In genomic region chr2:240851078-240851861, GRCh38 we compare ENCODE assay signal across 8 cellular contexts. TPM values are rescaled to one million over a fixed set of nuclear protein-coding genes. Genes with fewer than 3 reads are reported as not detected.
A peak's percentile ranks its signal among the peaks of the same experiment; 100 is the strongest.
DNase-seq lines count a peak whose midpoint lies in the region; ATAC-seq and TF ChIP-seq lines count a peak whose summit lies in the region.

No MANE protein-coding gene starts in this region.

- peak; percentile 73 to 91 (median 81) for DNase-seq in CD8-positive, alpha-beta T cell
- peak; percentile 78 to 92 for DNase-seq in NCI-H524 (lab: John Stamatoyannopoulos, UW)
- peak; percentile 94 for DNase-seq in activated CD4-positive, alpha-beta T cell treated with anti-CD3 and anti-CD28 coated beads, Interleukin-2, amount 10 ng/mL, durations not matched to agents 24 days and 14 days
- peak; percentile 91 for DNase-seq in colonic mucosa
- DNase-seq in left lung: peak; percentile 71 to 90
- DNase-seq in stimulated activated CD4-positive, alpha-beta T cell treated with anti-CD3 and anti-CD28 coated beads, Interleukin-4, amount 100 ng/mL, for 4 hours: peak; percentile 68 to 83

- peaks cover 4% of the 10 kb centered on the region for H3K27me3 Mint-ChIP-seq in CD8-positive, alpha-beta T cell (ENCODE audit: low read depth)
- H3K27me3 Mint-ChIP-seq in activated CD4-positive, alpha-beta T cell treated with anti-CD3 and anti-CD28 coated beads, Interleukin-2, amount 10 ng/mL, durations not matched to agents 24 days and 14 days: no peaks in the 10 kb centered on the region

- no peak overlapping the region for H3K27ac ChIP-seq in CD8-positive, alpha-beta T cell (ENCODE audit: low read depth, low read length)
- no peak overlapping the region for H3K27ac ChIP-seq in colonic mucosa
- H3K27ac ChIP-seq in left lung: no peak overlapping the region

- no peaks in the 10 kb centered on the region for H3K4me1 Mint-ChIP-seq in CD8-positive, alpha-beta T cell (ENCODE audit: low read depth)
- H3K4me1 Mint-ChIP-seq in activated CD4-positive, alpha-beta T cell treated with anti-CD3 and anti-CD28 coated beads, Interleukin-2, amount 10 ng/mL, durations not matched to agents 24 days and 14 days: no peaks in the 10 kb centered on the region

- no peaks in the 10 kb centered on the region for H3K4me1 ChIP-seq in CD8-positive, alpha-beta T cell (ENCODE audit: insufficient read depth, low read length)
- H3K4me1 ChIP-seq in colonic mucosa (peaks cover 11% of the 10 kb centered on the region), left lung (no peaks in the 10 kb centered on the region)

- POLR2A ChIA-PET in CD8-positive, alpha-beta T cell (lab: Charles Lee): no interaction called here

- ATAC-seq in CD8-positive, alpha-beta T cell: peak; percentile 95
- peak; percentile 49 for ATAC-seq in HG02759 (IDR thresholded peaks at IDR 0.05; ENCODE audit: unreplicated experiment)
- peak; percentile 97 for ATAC-seq in left lung
- no peak for ATAC-seq in HG03457 (IDR thresholded peaks at IDR 0.05; ENCODE audit: unreplicated experiment)

- H3K36me3 ChIP-seq in CD8-positive, alpha-beta T cell (ENCODE audit: insufficient read depth, low read length): no peaks in the 10 kb centered on the region
- H3K36me3 ChIP-seq in colonic mucosa (no peaks in the 10 kb centered on the region), left lung (no peaks in the 10 kb centered on the region)

- no peak overlapping the region for H3K9ac ChIP-seq in colonic mucosa (ENCODE audit: low read depth in 2 of 2, low read length in 2 of 2)

- no peak overlapping the region for H3K4me3 ChIP-seq in CD8-positive, alpha-beta T cell (ENCODE audit: low read depth, low read length)
- no peak overlapping the region for H3K4me3 ChIP-seq in colonic mucosa
- H3K4me3 ChIP-seq in left lung: no peak overlapping the region

- H3K36me3 Mint-ChIP-seq in CD8-positive, alpha-beta T cell: no peaks in the 10 kb centered on the region
- H3K36me3 Mint-ChIP-seq in activated CD4-positive, alpha-beta T cell treated with anti-CD3 and anti-CD28 coated beads, Interleukin-2, amount 10 ng/mL, durations not matched to agents 24 days and 14 days (ENCODE audit: low read depth): no peaks in the 10 kb centered on the region

- H3K9me3 ChIP-seq in CD8-positive, alpha-beta T cell (ENCODE audit: low read length): no peaks in the 10 kb centered on the region
- H3K9me3 ChIP-seq in colonic mucosa (no peaks in the 10 kb centered on the region), left lung (peaks cover 0 to 13% of the 10 kb centered on the region in 2 donors)

- TF ChIP-seq CTCF in CD8-positive, alpha-beta T cell (IDR thresholded peaks at IDR 0.05): peak; percentile 91
- TF ChIP-seq CTCF in colonic mucosa (IDR thresholded peaks at IDR 0.05): peak; percentile 97
- peak; percentile 97 to 98 for TF ChIP-seq CTCF in left lung (IDR thresholded peaks at IDR 0.05)

- no peak overlapping the region for H3K4me3 Mint-ChIP-seq in CD8-positive, alpha-beta T cell
- H3K4me3 Mint-ChIP-seq in activated CD4-positive, alpha-beta T cell treated with anti-CD3 and anti-CD28 coated beads, Interleukin-2, amount 10 ng/mL, durations not matched to agents 24 days and 14 days: no peak overlapping the region

- no peak overlapping the region for H3K27ac Mint-ChIP-seq in CD8-positive, alpha-beta T cell
- H3K27ac Mint-ChIP-seq in activated CD4-positive, alpha-beta T cell treated with anti-CD3 and anti-CD28 coated beads, Interleukin-2, amount 10 ng/mL, durations not matched to agents 24 days and 14 days: no peak overlapping the region

- peaks cover 4% of the 10 kb centered on the region for H3K9me3 Mint-ChIP-seq in CD8-positive, alpha-beta T cell
- H3K9me3 Mint-ChIP-seq in activated CD4-positive, alpha-beta T cell treated with anti-CD3 and anti-CD28 coated beads, Interleukin-2, amount 10 ng/mL, durations not matched to agents 24 days and 14 days: peaks cover 7% of the 10 kb centered on the region

- CTCF ChIA-PET in CD8-positive, alpha-beta T cell (lab: Charles Lee): interaction anchor here (0.6 to 2.6 kb wide), 27 partner anchors 9 to 1028 kb away, joined by 3 to 26 read pairs (median 4); no protein-coding TSS in a partner anchor

- intact Hi-C loops in CD8-positive, alpha-beta T cell (cut with DNase I, micrococcal nuclease): loop anchor here (1.0 to 5.0 kb wide), 7 partner anchors 212 to 1031 kb away; partner anchors contain the start of genes D2HGDH (in 2 of the 2) and PPP1R7 (in 2 of the 2)
- intact Hi-C loops in activated CD4-positive, alpha-beta T cell treated with anti-CD3 and anti-CD28 coated beads, Interleukin-2, amount 10 ng/mL, durations not matched to agents 24 days and 14 days (cut with micrococcal nuclease): no loop called here
- intact Hi-C loops in colonic mucosa (cut with DNase I) (loop anchor here (2.0 kb wide), 1 partner anchor 140 kb away; no protein-coding TSS in a partner anchor), left lung (cut with DNase I) (loop anchor here in 1 of 2 donors (5.0 kb wide), 1 partner anchor 226 kb away; no protein-coding TSS in a partner anchor)

- H3K27me3 ChIP-seq in CD8-positive, alpha-beta T cell (ENCODE audit: insufficient read depth, low read length): peaks cover 2% of the 10 kb centered on the region
- H3K27me3 ChIP-seq in colonic mucosa (no peaks in the 10 kb centered on the region), left lung (no peaks in the 10 kb centered on the region)

RNA-seq across cellular contexts. Expression of gene AGXT, which starts 17.4 kb away (rescaled TPM):
- total RNA-seq in CD8-positive, alpha-beta T cell: not detected
- total RNA-seq in activated CD4-positive, alpha-beta T cell treated with anti-CD3 and anti-CD28 coated beads, Interleukin-2, amount 10 ng/mL, durations not matched to agents 24 days and 14 days: not detected in 2 replicates
- total RNA-seq in colonic mucosa (1 to 10 TPM; 1.9 to 6.1 TPM), left lung (not detected)

RNA-seq across cellular contexts. Expression of gene KIF1A, which starts 31.3 kb away (rescaled TPM):
- not detected for total RNA-seq in CD8-positive, alpha-beta T cell
- 0.37 and 0.47 TPM in 2 replicates for total RNA-seq in activated CD4-positive, alpha-beta T cell treated with anti-CD3 and anti-CD28 coated beads, Interleukin-2, amount 10 ng/mL, durations not matched to agents 24 days and 14 days
- total RNA-seq in colonic mucosa (1 to 10 TPM; 1.9 to 4.3 TPM), left lung (under 1 TPM; 0.42 to 0.87 TPM)

RNA-seq across cellular contexts. Expression of gene MAB21L4, which starts 44.7 kb away (rescaled TPM):
- total RNA-seq in CD8-positive, alpha-beta T cell: not detected
- not detected in 2 replicates for total RNA-seq in activated CD4-positive, alpha-beta T cell treated with anti-CD3 and anti-CD28 coated beads, Interleukin-2, amount 10 ng/mL, durations not matched to agents 24 days and 14 days
- total RNA-seq in colonic mucosa: 10 to 100 TPM in 1 of 2 donors, 1 to 10 TPM in 1; 6.1 to 22.2 TPM
- 10 to 100 TPM; 20.6 to 35.7 TPM for total RNA-seq in left lung

RNA-seq across cellular contexts. Expression of gene CROCC2, which starts 54.9 kb away (rescaled TPM):
- total RNA-seq in CD8-positive, alpha-beta T cell: not detected
- not detected in 2 replicates for total RNA-seq in activated CD4-positive, alpha-beta T cell treated with anti-CD3 and anti-CD28 coated beads, Interleukin-2, amount 10 ng/mL, durations not matched to agents 24 days and 14 days
- total RNA-seq in colonic mucosa: under 1 TPM in 1 of 2 donors, not detected in 1; 0.05 TPM
- 1 to 10 TPM in 1 of 2 donors, under 1 TPM in 1; 0.32 to 2.3 TPM for total RNA-seq in left lung
